ENCODE assay signal across 1 cellular context in genomic region chr1:11997081-11997851, GRCh38.
TF ChIP-seq lines count a peak whose summit lies in the region.

No MANE protein-coding gene starts in this region.

TF ChIP-seq in IMR-90, 13 proteins besides CTCF, POLR2A, EP300 and RAD21 (continued from another document):
- TF ChIP-seq USF2 (IDR thresholded peaks at IDR 0.05; ENCODE audit: low read depth, low read length) (no peak), CHD1 (IDR thresholded peaks at IDR 0.05; ENCODE audit: low read depth, low read length) (no peak), ELK1 (IDR thresholded peaks at IDR 0.05; ENCODE audit: borderline replicate concordance, low read depth, low read length) (no peak), MXI1 (IDR thresholded peaks at IDR 0.05; ENCODE audit: borderline replicate concordance, low read depth, low read length) (no peak), BHLHE40 (IDR thresholded peaks at IDR 0.05; ENCODE audit: low read depth, low read length) (no peak), MAZ (IDR thresholded peaks at IDR 0.05; ENCODE audit: borderline replicate concordance, low read depth, low read length) (no peak)
